In the genomic region with DNA sequence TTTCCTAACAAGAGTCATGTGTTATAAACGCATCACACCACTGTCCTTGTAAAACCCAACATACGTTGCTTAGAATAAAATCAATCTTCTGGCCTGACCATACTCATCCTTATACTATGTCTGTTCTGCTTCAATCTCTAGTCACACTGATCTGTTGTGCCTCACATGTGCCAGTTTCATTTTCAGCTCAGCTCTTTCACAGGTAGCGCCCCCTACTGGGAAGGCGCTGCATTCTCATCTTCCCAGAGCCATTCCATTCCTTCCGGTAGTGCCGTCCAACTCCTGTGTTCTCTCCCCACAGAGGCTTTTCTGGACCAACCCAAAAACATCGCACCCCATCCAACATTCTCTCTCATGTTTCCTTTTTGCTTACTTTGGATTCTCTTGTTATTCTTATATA, we compare ENCODE assay signal across 8 cellular contexts. TPM values are rescaled to one million over a fixed set of nuclear protein-coding genes. Genes with fewer than 3 reads are reported as not detected.
DNase-seq lines count a peak whose midpoint lies in the region; ATAC-seq and TF ChIP-seq lines count a peak whose summit lies in the region.

No MANE protein-coding gene starts in this region.

- CTCF ChIA-PET in activated CD4-positive, alpha-beta memory T cell treated with anti-CD3 and anti-CD28 coated beads, Interleukin-2, amount 10 ng/mL, durations not matched to agents 7 days and 5 days (lab: Charles Lee), result interaction anchor here (0.9 to 1.3 kb wide), 5 partner anchors 12 to 390 kb away, joined by 3 to 6 read pairs (median 4); no protein-coding TSS in a partner anchor

- H3K27ac Mint-ChIP-seq in CD14-positive monocyte, result no peak overlapping the region
- no peak overlapping the region for H3K27ac Mint-ChIP-seq in activated CD4-positive, alpha-beta memory T cell treated with anti-CD3 and anti-CD28 coated beads, Interleukin-2, amount 10 ng/mL, durations not matched to agents 7 days and 5 days

- ATAC-seq in GM19397 (IDR thresholded peaks at IDR 0.05; ENCODE audit: unreplicated experiment), result peak; percentile 84
- ATAC-seq in HG03469 (IDR thresholded peaks at IDR 0.05; ENCODE audit: unreplicated experiment), result peak; percentile 94

- intact Hi-C loops in CD14-positive monocyte (cut with micrococcal nuclease) (no loop called here), esophagus squamous epithelium (cut with DNase I) (no loop called here)

- TF ChIP-seq POLR2A in esophagus squamous epithelium (IDR thresholded peaks at IDR 0.05), result no peak

- H3K27me3 ChIP-seq in esophagus squamous epithelium, result no peaks in the 10 kb centered on the region
- no peaks in the 10 kb centered on the region for H3K27me3 ChIP-seq in MG63

- peaks cover 0 to 3% (median 0%) of the 10 kb centered on the region in 7 donors for H3K9me3 Mint-ChIP-seq in CD14-positive monocyte
- H3K9me3 Mint-ChIP-seq in activated CD4-positive, alpha-beta memory T cell treated with anti-CD3 and anti-CD28 coated beads, Interleukin-2, amount 10 ng/mL, durations not matched to agents 7 days and 5 days, result no peaks in the 10 kb centered on the region

- no peak overlapping the region for H3K4me3 ChIP-seq in esophagus squamous epithelium
- H3K4me3 ChIP-seq in MG63, result no peak overlapping the region

- peak; percentile 67 for TF ChIP-seq CTCF in CD14-positive monocyte (IDR thresholded peaks at IDR 0.05)
- peak; percentile 33 to 67 (median 46) for TF ChIP-seq CTCF in esophagus squamous epithelium (IDR thresholded peaks at IDR 0.05)

- H3K27ac ChIP-seq in esophagus squamous epithelium, result no peak overlapping the region

- no peaks in the 10 kb centered on the region for H3K36me3 ChIP-seq in esophagus squamous epithelium
- H3K36me3 ChIP-seq in MG63, result no peaks in the 10 kb centered on the region

- H3K4me1 ChIP-seq in esophagus squamous epithelium, result no peaks in the 10 kb centered on the region

- POLR2A ChIA-PET in activated CD4-positive, alpha-beta memory T cell treated with anti-CD3 and anti-CD28 coated beads, Interleukin-2, amount 10 ng/mL, durations not matched to agents 7 days and 5 days (lab: Charles Lee), result no interaction called here

- H3K4me3 Mint-ChIP-seq in CD14-positive monocyte, result no peak overlapping the region
- no peak overlapping the region for H3K4me3 Mint-ChIP-seq in activated CD4-positive, alpha-beta memory T cell treated with anti-CD3 and anti-CD28 coated beads, Interleukin-2, amount 10 ng/mL, durations not matched to agents 7 days and 5 days

- DNase-seq in CD14-positive monocyte (ENCODE audit: low spot score) (no peak), esophagus squamous epithelium (lab: John Stamatoyannopoulos, UW) (no peak), MG63 (no peak), occipital lobe (lab: John Stamatoyannopoulos, UW) (no peak)
- DNase-seq in activated CD4-positive, alpha-beta memory T cell treated with anti-CD3 and anti-CD28 coated beads, Interleukin-2, amount 10 ng/mL, durations not matched to agents 7 days and 5 days, result peak; percentile 61
- DNase-seq in stimulated activated CD4-positive, alpha-beta T cell treated with anti-CD3 and anti-CD28 coated beads, Interleukin-1b, Interleukin-23, amount 100 ng/mL, for 1 hour (ENCODE audit: low read depth in 2 of 2), result peak; percentile 3 to 31

- H3K4me1 Mint-ChIP-seq in CD14-positive monocyte, result peaks cover 4% of the 10 kb centered on the region
- peaks cover 8% of the 10 kb centered on the region for H3K4me1 Mint-ChIP-seq in activated CD4-positive, alpha-beta memory T cell treated with anti-CD3 and anti-CD28 coated beads, Interleukin-2, amount 10 ng/mL, durations not matched to agents 7 days and 5 days

- no peaks in the 10 kb centered on the region for H3K36me3 Mint-ChIP-seq in CD14-positive monocyte
- H3K36me3 Mint-ChIP-seq in activated CD4-positive, alpha-beta memory T cell treated with anti-CD3 and anti-CD28 coated beads, Interleukin-2, amount 10 ng/mL, durations not matched to agents 7 days and 5 days (ENCODE audit: low read depth), result no peaks in the 10 kb centered on the region

- H3K9me3 ChIP-seq in esophagus squamous epithelium, result no peaks in the 10 kb centered on the region
- H3K9me3 ChIP-seq in MG63, result no peaks in the 10 kb centered on the region

- H3K27me3 Mint-ChIP-seq in CD14-positive monocyte (ENCODE audit: low read depth in 3 of 3), result peaks cover 0 to 1% (median 0%) of the 10 kb centered on the region in 3 donors
- H3K27me3 Mint-ChIP-seq in activated CD4-positive, alpha-beta memory T cell treated with anti-CD3 and anti-CD28 coated beads, Interleukin-2, amount 10 ng/mL, durations not matched to agents 7 days and 5 days, result no peaks in the 10 kb centered on the region

- 74 to 79% methylated on average over 7 of the region's 7 CpGs for WGBS in esophagus squamous epithelium, 2 donors

RNA-seq across cellular contexts. Expression of a gene that starts 22.2 kb away (rescaled TPM):
- polyA plus RNA-seq in CD14-positive monocyte, result 1 to 10 TPM; 2.3 to 6.4 TPM
- total RNA-seq in activated CD4-positive, alpha-beta memory T cell treated with anti-CD3 and anti-CD28 coated beads, Interleukin-2, amount 10 ng/mL, durations not matched to agents 7 days and 5 days, result under 1 TPM in 1 of 2 experiments, not detected in 1; 0.30 TPM
- total RNA-seq in esophagus squamous epithelium (under 1 TPM in 1 of 4 donors, not detected in 3; 0.48 TPM), occipital lobe (0.47 TPM)
- not detected in 2 replicates for total RNA-seq in MG63 (2014; rRNA removed; shearing (Covaris generic); ENCODE audit: low replicate concordance)

RNA-seq across cellular contexts. Expression of a gene that starts 32.4 kb away (rescaled TPM):
- polyA plus RNA-seq in CD14-positive monocyte, result 100 to 1,000 TPM; 148 to 163 TPM
- 100 to 1,000 TPM; 138 TPM for total RNA-seq in activated CD4-positive, alpha-beta memory T cell treated with anti-CD3 and anti-CD28 coated beads, Interleukin-2, amount 10 ng/mL, durations not matched to agents 7 days and 5 days
- total RNA-seq in esophagus squamous epithelium (100 to 1,000 TPM in 3 of 4 donors, 10 to 100 TPM in 1; 80.9 to 146 (median 115) TPM), occipital lobe (1.9 TPM)
- 38.6 and 64.4 TPM in 2 replicates for total RNA-seq in MG63 (2014; rRNA removed; shearing (Covaris generic); ENCODE audit: low replicate concordance)

RNA-seq across cellular contexts. Expression of a gene that starts 34.1 kb away (rescaled TPM):
- polyA plus RNA-seq in CD14-positive monocyte, result 100 to 1,000 TPM; 433 to 460 TPM
- 100 to 1,000 TPM; 130 to 132 TPM for total RNA-seq in activated CD4-positive, alpha-beta memory T cell treated with anti-CD3 and anti-CD28 coated beads, Interleukin-2, amount 10 ng/mL, durations not matched to agents 7 days and 5 days
- 10 to 100 TPM; 15.8 to 58.9 (median 20.5) TPM for total RNA-seq in esophagus squamous epithelium
- total RNA-seq in MG63 (2014; rRNA removed; shearing (Covaris generic); ENCODE audit: low replicate concordance), result 0.20 and 2.3 TPM in 2 replicates
- 2.8 TPM for total RNA-seq in occipital lobe

RNA-seq across cellular contexts. Expression of a gene that starts 44.3 kb away (rescaled TPM):
- polyA plus RNA-seq in CD14-positive monocyte, result 100 to 1,000 TPM; 671 to 731 TPM
- total RNA-seq in activated CD4-positive, alpha-beta memory T cell treated with anti-CD3 and anti-CD28 coated beads, Interleukin-2, amount 10 ng/mL, durations not matched to agents 7 days and 5 days, result 100 to 1,000 TPM in 1 of 2 experiments, 10 to 100 TPM in 1; 98.1 to 101 TPM
- total RNA-seq in esophagus squamous epithelium (10 to 100 TPM in 1 of 4 donors, 1 to 10 TPM in 3; 4.0 to 10.5 (median 8.4) TPM), occipital lobe (not detected)
- total RNA-seq in MG63 (2014; rRNA removed; shearing (Covaris generic); ENCODE audit: low replicate concordance), result 0.30 TPM in 1 of 2 replicates, not detected in the other

Comparison
In these comparisons a context has a peak if more than half of its experiments do, and no peak if none do; other contexts are left out.
1. DNase-seq: peak in activated CD4-positive, alpha-beta memory T cell treated with anti-CD3 and anti-CD28 coated beads, Interleukin-2, amount 10 ng/mL, durations not matched to agents 7 days and 5 days (single experiment) and stimulated activated CD4-positive, alpha-beta T cell treated with anti-CD3 and anti-CD28 coated beads, Interleukin-1b, Interleukin-23, amount 100 ng/mL, for 1 hour (2 of 2); none in CD14-positive monocyte (single experiment), esophagus squamous epithelium (single experiment), MG63 (single experiment) and occipital lobe (single experiment).
2. RNA of a gene that starts 32.4 kb away (total RNA-seq): 138 TPM in activated CD4-positive, alpha-beta memory T cell treated with anti-CD3 and anti-CD28 coated beads, Interleukin-2, amount 10 ng/mL, durations not matched to agents 7 days and 5 days, 80.9 to 146 TPM in esophagus squamous epithelium and 38.6 to 64.4 TPM in MG63; 1.9 TPM in occipital lobe (single experiment); every median in the first group is over 10 times any median in the second.